ENCODE assay signal across 14 cellular contexts in the genomic region with DNA sequence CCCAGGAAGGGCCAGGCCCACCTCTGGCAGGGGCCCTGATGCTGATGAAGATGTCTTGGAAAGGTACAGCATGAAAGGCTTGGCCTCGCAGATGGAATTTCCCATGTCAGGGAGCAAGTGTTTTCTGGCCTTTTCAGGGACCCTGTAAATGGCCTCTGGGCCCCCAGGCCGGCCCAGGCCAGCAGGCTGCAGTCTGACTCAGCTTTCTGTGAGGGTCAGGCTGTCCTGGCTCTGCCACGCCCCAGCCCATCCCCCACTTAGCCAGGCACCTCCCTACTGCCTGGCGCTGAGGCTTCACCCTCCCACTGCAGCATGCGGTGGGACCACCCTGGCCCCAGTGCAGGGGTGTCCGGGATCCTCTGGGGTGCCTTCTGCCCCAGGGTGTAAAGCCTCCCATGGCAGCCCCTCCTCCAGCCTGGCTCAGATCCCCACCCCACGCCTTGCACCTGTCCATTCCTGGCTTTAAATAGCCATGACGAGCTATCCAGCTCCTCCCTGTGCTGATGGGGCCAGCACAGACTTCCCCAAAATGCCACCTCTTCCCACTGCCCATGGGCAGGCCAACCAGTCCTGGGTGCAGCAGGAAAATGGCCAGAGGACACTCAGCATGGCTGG. TPM values are rescaled to one million over a fixed set of nuclear protein-coding genes. Genes with fewer than 3 reads are reported as not detected.
A peak's percentile ranks its signal among the peaks of the same experiment; 100 is the strongest.
DNase-seq lines count a peak whose midpoint lies in the region; ATAC-seq and TF ChIP-seq lines count a peak whose summit lies in the region.
"Had no signal": no experiment of that assay in that cellular context is flagged by ENCODE, and none has a peak within 500 bp of the region (broad histone marks: within the 10 kb centered on the region; RNA-seq: fewer than 3 reads in every experiment).

No MANE protein-coding gene starts in this region.

- peaks cover 53% of the 10 kb centered on the region for H3K4me1 ChIP-seq in SJCRH30
- H3K4me1 ChIP-seq in left ventricle myocardium inferior: peaks cover 25% of the 10 kb centered on the region
- H3K4me1 ChIP-seq in gastrocnemius medialis: peaks cover 35 to 38% of the 10 kb centered on the region in 2 donors
- H3K4me1 ChIP-seq: A549 had no signal

- TF ChIP-seq CTCF in left ventricle myocardium inferior (IDR thresholded peaks at IDR 0.05; ENCODE audit: borderline replicate concordance): no peak
- no peak for TF ChIP-seq CTCF in gastrocnemius medialis (IDR thresholded peaks at IDR 0.05 in 4 of 5, conservative IDR thresholded peaks at IDR 0.05 in 1 of 5)

- no peaks in the 10 kb centered on the region for H3K36me3 Mint-ChIP-seq in activated naive CD8-positive, alpha-beta T cell treated with anti-CD3 and anti-CD28 coated beads for 36 hours

- intact Hi-C loops in left ventricle myocardium inferior (cut with micrococcal nuclease): no loop called here
- intact Hi-C loops in gastrocnemius medialis (cut with DNase I; ENCODE audit: low total_unique reads): loop anchor here (2.0 kb wide), 1 partner anchor 47 kb away; no protein-coding TSS in a partner anchor

- no peak overlapping the region for H3K4me3 Mint-ChIP-seq in activated naive CD8-positive, alpha-beta T cell treated with anti-CD3 and anti-CD28 coated beads for 36 hours

- H3K9me3 ChIP-seq in SJCRH30 (replicated peaks) (no peaks in the 10 kb centered on the region), left ventricle myocardium inferior (replicated peaks) (no peaks in the 10 kb centered on the region), gastrocnemius medialis (no peaks in the 10 kb centered on the region)
- H3K9me3 ChIP-seq: A549 had no signal

- in situ Hi-C loops in gastrocnemius medialis (cut with MboI; ENCODE audit: low sequenced_read_pairs in 4 of 4): loop anchor here in 1 of 4 donors (25.0 kb wide), 1 partner anchor 101 kb away; no protein-coding TSS in a partner anchor

- no peaks in the 10 kb centered on the region for H3K36me3 ChIP-seq in SJCRH30
- no peaks in the 10 kb centered on the region for H3K36me3 ChIP-seq in left ventricle myocardium inferior
- H3K36me3 ChIP-seq in gastrocnemius medialis: no peaks in the 10 kb centered on the region

- H3K27me3 ChIP-seq in SJCRH30 (no peaks in the 10 kb centered on the region), left ventricle myocardium inferior (ENCODE audit: low read depth) (peaks cover 47% of the 10 kb centered on the region), gastrocnemius medialis (no peaks in the 10 kb centered on the region)

- H3K27me3 Mint-ChIP-seq in activated naive CD8-positive, alpha-beta T cell treated with anti-CD3 and anti-CD28 coated beads for 36 hours: peaks cover 11% of the 10 kb centered on the region

- ATAC-seq in gastrocnemius medialis (peak; percentile 77 to 88), GM21786 (IDR thresholded peaks at IDR 0.05; ENCODE audit: unreplicated experiment) (no peak)
- ATAC-seq: A549, HCT116 had no signal

- DNase-seq in ELF-1 (ENCODE audit: low read depth, low spot score) (peak; percentile 54), SJCRH30 (peak; percentile 100), left ventricle myocardium inferior (no peak), gastrocnemius medialis (peak; percentile 81 to 91), RPMI8226 (no peak)
- no peak for DNase-seq in activated naive CD8-positive, alpha-beta T cell treated with anti-CD3 and anti-CD28 coated beads for 36 hours
- DNase-seq: NCI-H1436 treated with DMSO at 0.1 percent for 48 hours, NCI-H2081, NCI-H345, NCI-H69 had no signal

- H3K27ac ChIP-seq in SJCRH30: peak overlapping the region; percentile 100
- H3K27ac ChIP-seq in left ventricle myocardium inferior (replicated peaks): peak overlapping the region; percentile 75
- peak overlapping the region; percentile 90 to 99 (median 99) for H3K27ac ChIP-seq in gastrocnemius medialis
- H3K27ac ChIP-seq: A549 had no signal

- H3K4me3 ChIP-seq in SJCRH30 (peak overlapping the region; percentile 28), left ventricle myocardium inferior (no peak overlapping the region), gastrocnemius medialis (peak overlapping the region; percentile 3 to 46 (median 33))
- H3K4me3 ChIP-seq: A549 had no signal

- H3K9me3 Mint-ChIP-seq in activated naive CD8-positive, alpha-beta T cell treated with anti-CD3 and anti-CD28 coated beads for 36 hours: no peaks in the 10 kb centered on the region

- H3K27ac Mint-ChIP-seq in activated naive CD8-positive, alpha-beta T cell treated with anti-CD3 and anti-CD28 coated beads for 36 hours: no peak overlapping the region

- peaks cover 9% of the 10 kb centered on the region for H3K4me1 Mint-ChIP-seq in activated naive CD8-positive, alpha-beta T cell treated with anti-CD3 and anti-CD28 coated beads for 36 hours

- peak; percentile 20 for TF ChIP-seq POLR2A in gastrocnemius medialis (IDR thresholded peaks at IDR 0.05)

RNA-seq across cellular contexts. Expression of gene GATA5, which starts 35.6 kb away (rescaled TPM):
- total RNA-seq in SJCRH30 (2014; rRNA removed; shearing (Covaris generic)): not detected in 2 replicates
- total RNA-seq in left ventricle myocardium inferior (0.69 TPM), gastrocnemius medialis (not detected)
- total RNA-seq in activated naive CD8-positive, alpha-beta T cell treated with anti-CD3 and anti-CD28 coated beads for 36 hours: not detected
- total RNA-seq: HT1080 had no signal

Comparison
In these comparisons a context has a peak if more than half of its experiments do, and no peak if none do; other contexts are left out.
1. DNase-seq: peak in ELF-1 (single experiment), SJCRH30 (2 of 2) and gastrocnemius medialis (2 of 2); none in left ventricle myocardium inferior (single experiment), RPMI8226 (single experiment) and activated naive CD8-positive, alpha-beta T cell treated with anti-CD3 and anti-CD28 coated beads for 36 hours (single experiment).
2. Peak in every context shown above with its lines, with median percentiles within 50 percentile points of each other: H3K27ac ChIP-seq.